8 cellular contexts compared by ENCODE assay signal in genomic region chr2:27664245-27664574, GRCh38. TPM values are rescaled to one million over a fixed set of nuclear protein-coding genes. Genes with fewer than 3 reads are reported as not detected.
DNase-seq lines count a peak whose midpoint lies in the region; TF ChIP-seq lines count a peak whose summit lies in the region.

No MANE protein-coding gene starts in this region.

- H3K9me3 Mint-ChIP-seq in activated naive CD4-positive, alpha-beta T cell treated with anti-CD3 and anti-CD28 coated beads for 36 hours: no peaks in the 10 kb centered on the region
- no peaks in the 10 kb centered on the region for H3K9me3 Mint-ChIP-seq in nephron

- H3K4me3 Mint-ChIP-seq in activated naive CD4-positive, alpha-beta T cell treated with anti-CD3 and anti-CD28 coated beads for 36 hours: peak overlapping the region; percentile 98
- peak overlapping the region; percentile 98 to 100 (median 99) for H3K4me3 Mint-ChIP-seq in nephron

- H3K27me3 Mint-ChIP-seq in activated naive CD4-positive, alpha-beta T cell treated with anti-CD3 and anti-CD28 coated beads for 36 hours (ENCODE audit: low read depth): no peaks in the 10 kb centered on the region
- no peaks in the 10 kb centered on the region for H3K27me3 Mint-ChIP-seq in nephron (ENCODE audit: low read depth)

- H3K4me3 ChIP-seq in NT2/D1 (ENCODE audit: insufficient read length, low read depth): peak overlapping the region; percentile 91
- H3K4me3 ChIP-seq in effector memory CD4-positive, alpha-beta T cell (ENCODE audit: insufficient read depth, low read depth, low read length, poor library complexity, severe bottlenecking): peak overlapping the region; percentile 88

- intact Hi-C loops in activated naive CD4-positive, alpha-beta T cell treated with anti-CD3 and anti-CD28 coated beads for 36 hours (cut with micrococcal nuclease): no loop called here

- TF ChIP-seq CTCF in nephron (IDR thresholded peaks at IDR 0.05; ENCODE audit: unreplicated experiment in 3 of 3): no peak

- CTCF ChIA-PET in activated naive CD4-positive, alpha-beta T cell treated with anti-CD3 and anti-CD28 coated beads for 36 hours (lab: Charles Lee): interaction anchor here (0.8 to 2.0 kb wide), 3 partner anchors 19 to 385 kb away, joined by 3 to 12 read pairs (median 7); partner anchors contain the start of genes CCDC121 and GPN1

- H3K27me3 ChIP-seq in NT2/D1 (ENCODE audit: insufficient read depth, insufficient read length): no peaks in the 10 kb centered on the region
- H3K27me3 ChIP-seq in effector memory CD4-positive, alpha-beta T cell (replicated peaks; ENCODE audit: control insufficient read depth, insufficient read depth, low read length, poor library complexity, severe bottlenecking): no peaks in the 10 kb centered on the region

- peaks cover 55% of the 10 kb centered on the region for H3K36me3 ChIP-seq in NT2/D1 (ENCODE audit: insufficient read depth, insufficient read length, low read length)
- H3K36me3 ChIP-seq in effector memory CD4-positive, alpha-beta T cell (ENCODE audit: control insufficient read depth, insufficient read depth, low read length): peaks cover 39% of the 10 kb centered on the region

- no peaks in the 10 kb centered on the region for H3K4me1 ChIP-seq in NT2/D1 (ENCODE audit: insufficient read depth, insufficient read length)
- H3K4me1 ChIP-seq in effector memory CD4-positive, alpha-beta T cell (ENCODE audit: control insufficient read depth, insufficient read depth, low read length, poor library complexity, severe bottlenecking): peaks cover 19% of the 10 kb centered on the region

- peak overlapping the region; percentile 96 for H3K27ac ChIP-seq in effector memory CD4-positive, alpha-beta T cell (ENCODE audit: insufficient read depth, low read length, poor library complexity, severe bottlenecking)

- peak overlapping the region; percentile 84 for H3K9ac ChIP-seq in NT2/D1 (ENCODE audit: insufficient read length, low read depth)

- peaks cover 23% of the 10 kb centered on the region for H3K36me3 Mint-ChIP-seq in activated naive CD4-positive, alpha-beta T cell treated with anti-CD3 and anti-CD28 coated beads for 36 hours (ENCODE audit: low read depth)
- peaks cover 51% of the 10 kb centered on the region for H3K36me3 Mint-ChIP-seq in nephron (ENCODE audit: low read depth)

- peak overlapping the region; percentile 99 for H3K27ac Mint-ChIP-seq in activated naive CD4-positive, alpha-beta T cell treated with anti-CD3 and anti-CD28 coated beads for 36 hours
- H3K27ac Mint-ChIP-seq in nephron: peak overlapping the region; percentile 99 to 100 (median 100)

- peaks cover 46% of the 10 kb centered on the region for H3K4me1 Mint-ChIP-seq in activated naive CD4-positive, alpha-beta T cell treated with anti-CD3 and anti-CD28 coated beads for 36 hours (ENCODE audit: low read depth)
- H3K4me1 Mint-ChIP-seq in nephron: peaks cover 29% of the 10 kb centered on the region

- no peak for DNase-seq in activated naive CD4-positive, alpha-beta T cell treated with anti-CD3 and anti-CD28 coated beads for 36 hours
- no peak for DNase-seq in activated naive CD4-positive, alpha-beta T cell treated with Interleukin-2 at 50 U/mL for 16 hours
- DNase-seq in NT2/D1 (ENCODE audit: low read depth, low spot score) (no peak), NCI-H1436 treated with DMSO at 0.1 percent for 48 hours (lab: John Stamatoyannopoulos, UW) (no peak), T-helper 9 cell (no peak), SHP77 (lab: John Stamatoyannopoulos, UW) (no peak)
- no peak for DNase-seq in effector memory CD4-positive, alpha-beta T cell

- H3K9me3 ChIP-seq in NT2/D1 (ENCODE audit: insufficient read depth, low read length): no peaks in the 10 kb centered on the region
- no peaks in the 10 kb centered on the region for H3K9me3 ChIP-seq in effector memory CD4-positive, alpha-beta T cell (ENCODE audit: control insufficient read depth, low read length)

RNA-seq across cellular contexts. Expression of gene SLC4A1AP, which starts 0.5 kb away (rescaled TPM):
- 10 to 100 TPM; 21.2 to 22.2 TPM for total RNA-seq in activated naive CD4-positive, alpha-beta T cell treated with anti-CD3 and anti-CD28 coated beads for 36 hours

RNA-seq across cellular contexts. Expression of gene SUPT7L, which starts 0.8 kb away (rescaled TPM):
- 10 to 100 TPM; 27.8 to 29.7 TPM for total RNA-seq in activated naive CD4-positive, alpha-beta T cell treated with anti-CD3 and anti-CD28 coated beads for 36 hours

RNA-seq across cellular contexts. Expression of gene GPN1, which starts 35.4 kb away (rescaled TPM):
- total RNA-seq in activated naive CD4-positive, alpha-beta T cell treated with anti-CD3 and anti-CD28 coated beads for 36 hours: 10 to 100 TPM; 44.9 to 45.1 TPM

RNA-seq across cellular contexts. Expression of gene CCDC121, which starts 35.4 kb away (rescaled TPM):
- total RNA-seq in activated naive CD4-positive, alpha-beta T cell treated with anti-CD3 and anti-CD28 coated beads for 36 hours: under 1 TPM; 0.17 to 0.30 TPM
